In genomic region chr10:16817125-16818019, GRCh38 we compare ENCODE assay signal across 8 cellular contexts. TPM values are rescaled to one million over a fixed set of nuclear protein-coding genes. Genes with fewer than 3 reads are reported as not detected.
DNase-seq lines count a peak whose midpoint lies in the region; ATAC-seq lines count a peak whose summit lies in the region.

Gene RSU1, minus strand, starts transcription at chr10:16817424. Its CDS starts 343 bp downstream, at chr10:16817081.

- DNase-seq in COLO668 (lab: John Stamatoyannopoulos, UW; ENCODE audit: unreplicated experiment) (peak; percentile 96), HT1080 (ENCODE audit: low read depth) (peak; percentile 100), NOMO-1 treated with DMSO at 0.1 percent for 48 hours (lab: John Stamatoyannopoulos, UW; ENCODE audit: unreplicated experiment) (peak; percentile 99), lung microvascular endothelial cell (ENCODE audit: low read depth in 2 of 2) (peak; percentile 100)
- DNase-seq in activated CD8-positive, alpha-beta memory T cell treated with anti-CD3 and anti-CD28 coated beads for 4 hours (ENCODE audit: low read depth in 2 of 2): peak; percentile 100
- peak; percentile 100 for DNase-seq in effector memory CD4-positive, alpha-beta T cell
- peak; percentile 98 to 100 (median 100) for DNase-seq in stimulated activated CD4-positive, alpha-beta T cell treated with anti-CD3 and anti-CD28 coated beads, TNF-alpha, amount 100 ng/mL, for 48 hours (ENCODE audit: low read depth in 3 of 3)

- H3K27ac ChIP-seq in effector memory CD4-positive, alpha-beta T cell (ENCODE audit: insufficient read depth, low read length, poor library complexity, severe bottlenecking): peak within 1 kb of the TSS; percentile 89

- H3K4me1 ChIP-seq in effector memory CD4-positive, alpha-beta T cell (ENCODE audit: control insufficient read depth, insufficient read depth, low read length, poor library complexity, severe bottlenecking): peaks cover 11% of the 10 kb centered on the region

- ATAC-seq in GM21360 (IDR thresholded peaks at IDR 0.05; ENCODE audit: unreplicated experiment): peak; percentile 98

- no peaks in the 10 kb centered on the region for H3K9me3 ChIP-seq in effector memory CD4-positive, alpha-beta T cell (ENCODE audit: control insufficient read depth, low read length)

- no peaks in the 10 kb centered on the region for H3K36me3 ChIP-seq in effector memory CD4-positive, alpha-beta T cell (ENCODE audit: control insufficient read depth, insufficient read depth, low read length)

- no peaks in the 10 kb centered on the region for H3K27me3 ChIP-seq in effector memory CD4-positive, alpha-beta T cell (replicated peaks; ENCODE audit: control insufficient read depth, insufficient read depth, low read length, poor library complexity, severe bottlenecking)

- peak within 1 kb of the TSS; percentile 76 for H3K4me3 ChIP-seq in effector memory CD4-positive, alpha-beta T cell (ENCODE audit: insufficient read depth, low read depth, low read length, poor library complexity, severe bottlenecking)

RNA-seq across cellular contexts. Expression of gene RSU1, which starts in this region (rescaled TPM):
- total RNA-seq in HT1080 (2014; rRNA removed; shearing (Covaris generic)): 42.5 and 69.9 TPM in 2 replicates
- 47.3 and 52.1 TPM in 2 replicates for polyA plus RNA-seq in HT1080 (2015; cell fraction: cytosol; rRNA removed)
- 55.1 and 56.4 TPM in 2 replicates for polyA plus RNA-seq in HT1080 (2015; cell fraction: nucleus; rRNA removed)
- total RNA-seq in lung microvascular endothelial cell: 31.4 and 32.3 TPM in 2 replicates

Comparison
In these comparisons a context has a peak if more than half of its experiments do, and no peak if none do; other contexts are left out.
1. Peak in every context shown above with its lines: DNase-seq, ATAC-seq, H3K4me3 ChIP-seq and H3K27ac ChIP-seq.